ENCODE assay signal across 14 cellular contexts in genomic region chr17:75364078-75364477, GRCh38. TPM values are rescaled to one million over a fixed set of nuclear protein-coding genes. Genes with fewer than 3 reads are reported as not detected.
DNase-seq lines count a peak whose midpoint lies in the region; ATAC-seq and TF ChIP-seq lines count a peak whose summit lies in the region.
"Had no signal": no experiment of that assay in that cellular context is flagged by ENCODE, and none has a peak within 500 bp of the region (broad histone marks: within the 10 kb centered on the region; RNA-seq: fewer than 3 reads in every experiment).

No MANE protein-coding gene starts in this region.

- CTCF ChIA-PET in MCF 10A (lab: Yijun Ruan, JAX) = interaction anchor here (0.5 kb wide), 1 partner anchor 25 kb away, joined by 3 read pairs; no protein-coding TSS in a partner anchor

- H3K4me3 ChIP-seq in breast epithelium = no peak overlapping the region
- H3K4me3 ChIP-seq: gastroesophageal sphincter had no signal

- H3K27me3 Mint-ChIP-seq in MCF 10A (ENCODE audit: insufficient read depth, unreplicated experiment) = no peaks in the 10 kb centered on the region
- H3K27me3 Mint-ChIP-seq in activated T-helper 1 cell treated with anti-CD3 and anti-CD28 coated beads, Interleukin-12 subunit alpha, Interleukin-12 subunit beta, Interleukin-2, Interleukin-4 antibody, amounts not matched to agents 30 ng/mL and 10 ng/mL and 1 ng/mL, durations not matched to agents 14 hours and 24 hours and 36 hours (ENCODE audit: insufficient read depth) = no peaks in the 10 kb centered on the region

- peaks cover 28% of the 10 kb centered on the region for H3K4me1 Mint-ChIP-seq in MCF 10A (ENCODE audit: insufficient read depth, unreplicated experiment)
- H3K4me1 Mint-ChIP-seq in activated T-helper 1 cell treated with anti-CD3 and anti-CD28 coated beads, Interleukin-12 subunit alpha, Interleukin-12 subunit beta, Interleukin-2, Interleukin-4 antibody, amounts not matched to agents 30 ng/mL and 10 ng/mL and 1 ng/mL, durations not matched to agents 14 hours and 24 hours and 36 hours (ENCODE audit: low read depth) = peaks cover 83% of the 10 kb centered on the region

- intact Hi-C loops in MCF 10A (cut with micrococcal nuclease) = no loop called here
- intact Hi-C loops in breast epithelium (cut with DNase I; ENCODE audit: low total_unique reads) = no loop called here
- intact Hi-C loops in activated T-helper 1 cell treated with anti-CD3 and anti-CD28 coated beads, Interleukin-12 subunit alpha, Interleukin-12 subunit beta, Interleukin-2, Interleukin-4 antibody, amounts not matched to agents 30 ng/mL and 10 ng/mL and 1 ng/mL, durations not matched to agents 14 hours and 24 hours and 36 hours (cut with micrococcal nuclease) = no loop called here

- POLR2A ChIA-PET in MCF 10A (lab: Yijun Ruan, JAX) = interaction anchor here (1.0 to 1.5 kb wide), 2 partner anchors 29 to 40 kb away, joined by 3 to 4 read pairs; no protein-coding TSS in a partner anchor

- no peak overlapping the region for H3K27ac Mint-ChIP-seq in MCF 10A (ENCODE audit: low read depth, unreplicated experiment)
- H3K27ac Mint-ChIP-seq in activated T-helper 1 cell treated with anti-CD3 and anti-CD28 coated beads, Interleukin-12 subunit alpha, Interleukin-12 subunit beta, Interleukin-2, Interleukin-4 antibody, amounts not matched to agents 30 ng/mL and 10 ng/mL and 1 ng/mL, durations not matched to agents 14 hours and 24 hours and 36 hours = no peak overlapping the region

- TF ChIP-seq CTCF in MCF 10A (IDR thresholded peaks at IDR 0.05; ENCODE audit: unreplicated experiment) (no peak), breast epithelium (IDR thresholded peaks at IDR 0.05) (no peak), foreskin keratinocyte (conservative IDR thresholded peaks at IDR 0.05) (no peak)

- no peak overlapping the region for H3K27ac ChIP-seq in breast epithelium
- no peak overlapping the region for H3K27ac ChIP-seq in foreskin keratinocyte
- H3K27ac ChIP-seq: gastroesophageal sphincter had no signal

- no peaks in the 10 kb centered on the region for H3K36me3 Mint-ChIP-seq in MCF 10A (ENCODE audit: insufficient read depth, unreplicated experiment)
- H3K36me3 Mint-ChIP-seq in activated T-helper 1 cell treated with anti-CD3 and anti-CD28 coated beads, Interleukin-12 subunit alpha, Interleukin-12 subunit beta, Interleukin-2, Interleukin-4 antibody, amounts not matched to agents 30 ng/mL and 10 ng/mL and 1 ng/mL, durations not matched to agents 14 hours and 24 hours and 36 hours (ENCODE audit: low read depth) = no peaks in the 10 kb centered on the region
- H3K36me3 Mint-ChIP-seq: natural killer cell had no signal

- no peaks in the 10 kb centered on the region for H3K9me3 ChIP-seq in breast epithelium
- H3K9me3 ChIP-seq: gastroesophageal sphincter had no signal

- H3K4me3 Mint-ChIP-seq in MCF 10A (ENCODE audit: unreplicated experiment) = no peak overlapping the region
- no peak overlapping the region for H3K4me3 Mint-ChIP-seq in activated T-helper 1 cell treated with anti-CD3 and anti-CD28 coated beads, Interleukin-12 subunit alpha, Interleukin-12 subunit beta, Interleukin-2, Interleukin-4 antibody, amounts not matched to agents 30 ng/mL and 10 ng/mL and 1 ng/mL, durations not matched to agents 14 hours and 24 hours and 36 hours
- H3K4me3 Mint-ChIP-seq: natural killer cell had no signal

- peak; percentile 21 for DNase-seq in MCF 10A (ENCODE audit: unreplicated experiment)
- DNase-seq in breast epithelium (ENCODE audit: low spot score in 2 of 2) = no peak
- peak; percentile 33 for DNase-seq in SW480 (ENCODE audit: low spot score)
- peak; percentile 47 to 75 for DNase-seq in foreskin keratinocyte
- no peak for DNase-seq in T-helper 9 cell
- DNase-seq in activated T-helper 1 cell treated with anti-CD3 and anti-CD28 coated beads, Interleukin-12 subunit alpha, Interleukin-12 subunit beta, Interleukin-2, Interleukin-4 antibody, amounts not matched to agents 30 ng/mL and 10 ng/mL and 1 ng/mL, durations not matched to agents 14 hours and 24 hours and 36 hours (ENCODE audit: low spot score) = no peak
- DNase-seq: activated naive CD4-positive, alpha-beta T cell treated with anti-CD3 and anti-CD28 coated beads, Interleukin-2, amount 50 U/mL, for 16 hours; natural killer cell; NCI-H510A treated with DMSO at 0.1 percent for 48 hours; stimulated activated CD4-positive, alpha-beta T cell treated with anti-CD3 and anti-CD28 coated beads, Interleukin-2, amount 100 ng/mL, for 48 hours; T1000 had no signal

- no peaks in the 10 kb centered on the region for H3K9me3 Mint-ChIP-seq in MCF 10A (ENCODE audit: unreplicated experiment)
- H3K9me3 Mint-ChIP-seq in activated T-helper 1 cell treated with anti-CD3 and anti-CD28 coated beads, Interleukin-12 subunit alpha, Interleukin-12 subunit beta, Interleukin-2, Interleukin-4 antibody, amounts not matched to agents 30 ng/mL and 10 ng/mL and 1 ng/mL, durations not matched to agents 14 hours and 24 hours and 36 hours = no peaks in the 10 kb centered on the region
- H3K9me3 Mint-ChIP-seq: natural killer cell had no signal

- BruUV-seq in MCF 10A (replicated peaks; lab: Mats Ljungman, UMichigan) = no TSS peak

- no peak for TF ChIP-seq POLR2A in breast epithelium (IDR thresholded peaks at IDR 0.05)

- peak; percentile 64 for ATAC-seq in foreskin keratinocyte
- ATAC-seq in HG03565 (IDR thresholded peaks at IDR 0.05; ENCODE audit: unreplicated experiment) = no peak
- no peak for ATAC-seq in HG03439 (IDR thresholded peaks at IDR 0.05; ENCODE audit: unreplicated experiment)
- ATAC-seq: gastroesophageal sphincter had no signal

- H3K36me3 ChIP-seq in breast epithelium = no peaks in the 10 kb centered on the region
- H3K36me3 ChIP-seq: gastroesophageal sphincter had no signal

- H3K4me1 ChIP-seq in breast epithelium = no peaks in the 10 kb centered on the region
- H3K4me1 ChIP-seq in foreskin keratinocyte = peaks cover 22% of the 10 kb centered on the region

- H3K27me3 ChIP-seq in breast epithelium (no peaks in the 10 kb centered on the region), foreskin keratinocyte (no peaks in the 10 kb centered on the region)
- H3K27me3 ChIP-seq: gastroesophageal sphincter had no signal

RNA-seq across cellular contexts. Expression of gene GRB2, which starts 41.4 kb away (rescaled TPM):
- 67.1 and 74.6 TPM in 2 replicates for total RNA-seq in MCF 10A (2022)
- total RNA-seq in breast epithelium = 100 to 1,000 TPM in 1 of 3 donors, 10 to 100 TPM in 2; 72.4 to 104 (median 77.1) TPM
- total RNA-seq in foreskin keratinocyte = 53.4 and 53.7 TPM in 2 replicates
- polyA plus RNA-seq in foreskin keratinocyte = 43.6 and 51.1 TPM in 2 replicates
- total RNA-seq in activated T-helper 1 cell treated with anti-CD3 and anti-CD28 coated beads, Interleukin-12 subunit alpha, Interleukin-12 subunit beta, Interleukin-2, Interleukin-4 antibody, amounts not matched to agents 30 ng/mL and 10 ng/mL and 1 ng/mL, durations not matched to agents 14 hours and 24 hours and 36 hours = 172 and 183 TPM in 2 replicates

Comparison
In these comparisons a context has a peak if more than half of its experiments do, and no peak if none do; other contexts are left out.
1. DNase-seq: peak in MCF 10A (single experiment), SW480 (single experiment) and foreskin keratinocyte (2 of 2); none in breast epithelium (0 of 2), T-helper 9 cell (single experiment) and activated T-helper 1 cell treated with anti-CD3 and anti-CD28 coated beads, Interleukin-12 subunit alpha, Interleukin-12 subunit beta, Interleukin-2, Interleukin-4 antibody, amounts not matched to agents 30 ng/mL and 10 ng/mL and 1 ng/mL, durations not matched to agents 14 hours and 24 hours and 36 hours (single experiment).